1 cellular context compared by ENCODE assay signal in the genomic region with DNA sequence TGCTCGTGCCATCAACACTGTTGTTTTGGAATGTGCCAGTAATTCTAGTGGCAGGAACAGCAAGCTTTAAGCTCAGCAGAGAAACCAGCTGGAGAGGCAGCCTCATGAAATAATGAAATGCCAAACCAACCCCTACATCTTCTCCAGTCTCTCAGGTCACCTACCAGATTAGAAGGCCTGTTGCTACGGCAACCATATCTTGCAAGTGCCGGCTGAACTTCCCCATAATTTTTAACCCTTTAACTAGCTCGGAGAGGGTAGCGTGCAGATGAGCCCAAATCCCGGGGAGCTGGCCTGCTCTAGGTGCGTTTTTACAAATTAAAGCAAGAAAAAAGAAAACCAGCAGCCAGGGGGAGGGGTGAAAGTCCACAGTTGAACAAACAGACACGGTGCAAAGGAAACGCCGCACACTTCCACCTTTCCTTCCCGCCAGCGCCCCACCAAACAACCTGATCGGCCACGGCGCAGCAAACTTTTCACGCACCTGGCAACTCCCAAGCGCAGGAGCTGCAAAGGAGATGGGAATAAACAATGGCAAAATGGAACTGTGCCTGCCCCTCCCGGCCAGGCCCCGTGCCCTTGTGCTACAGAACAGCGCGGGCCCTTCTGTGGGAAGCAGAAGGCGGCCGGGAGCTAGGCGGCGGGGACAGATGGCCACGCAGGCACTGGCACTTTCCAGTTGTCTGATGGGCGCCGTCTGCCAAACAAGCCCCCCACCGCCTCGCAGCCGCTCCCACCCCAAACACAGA.
TF ChIP-seq lines count a peak whose summit lies in the region.

No MANE protein-coding gene starts in this region.

TF ChIP-seq in HepG2, 621 proteins besides CTCF, POLR2A, EP300 and RAD21 (continued from another document and continues in another):
- TF ChIP-seq, protein P1, sequence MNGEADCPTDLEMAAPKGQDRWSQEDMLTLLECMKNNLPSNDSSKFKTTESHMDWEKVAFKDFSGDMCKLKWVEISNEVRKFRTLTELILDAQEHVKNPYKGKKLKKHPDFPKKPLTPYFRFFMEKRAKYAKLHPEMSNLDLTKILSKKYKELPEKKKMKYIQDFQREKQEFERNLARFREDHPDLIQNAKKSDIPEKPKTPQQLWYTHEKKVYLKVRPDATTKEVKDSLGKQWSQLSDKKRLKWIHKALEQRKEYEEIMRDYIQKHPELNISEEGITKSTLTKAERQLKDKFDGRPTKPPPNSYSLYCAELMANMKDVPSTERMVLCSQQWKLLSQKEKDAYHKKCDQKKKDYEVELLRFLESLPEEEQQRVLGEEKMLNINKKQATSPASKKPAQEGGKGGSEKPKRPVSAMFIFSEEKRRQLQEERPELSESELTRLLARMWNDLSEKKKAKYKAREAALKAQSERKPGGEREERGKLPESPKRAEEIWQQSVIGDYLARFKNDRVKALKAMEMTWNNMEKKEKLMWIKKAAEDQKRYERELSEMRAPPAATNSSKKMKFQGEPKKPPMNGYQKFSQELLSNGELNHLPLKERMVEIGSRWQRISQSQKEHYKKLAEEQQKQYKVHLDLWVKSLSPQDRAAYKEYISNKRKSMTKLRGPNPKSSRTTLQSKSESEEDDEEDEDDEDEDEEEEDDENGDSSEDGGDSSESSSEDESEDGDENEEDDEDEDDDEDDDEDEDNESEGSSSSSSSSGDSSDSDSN (CRISPR knock-in tag; IDR thresholded peaks at IDR 0.05): peak; percentile 35; the same call in 1 of the 2 replicates
- TF ChIP-seq, protein P2, sequence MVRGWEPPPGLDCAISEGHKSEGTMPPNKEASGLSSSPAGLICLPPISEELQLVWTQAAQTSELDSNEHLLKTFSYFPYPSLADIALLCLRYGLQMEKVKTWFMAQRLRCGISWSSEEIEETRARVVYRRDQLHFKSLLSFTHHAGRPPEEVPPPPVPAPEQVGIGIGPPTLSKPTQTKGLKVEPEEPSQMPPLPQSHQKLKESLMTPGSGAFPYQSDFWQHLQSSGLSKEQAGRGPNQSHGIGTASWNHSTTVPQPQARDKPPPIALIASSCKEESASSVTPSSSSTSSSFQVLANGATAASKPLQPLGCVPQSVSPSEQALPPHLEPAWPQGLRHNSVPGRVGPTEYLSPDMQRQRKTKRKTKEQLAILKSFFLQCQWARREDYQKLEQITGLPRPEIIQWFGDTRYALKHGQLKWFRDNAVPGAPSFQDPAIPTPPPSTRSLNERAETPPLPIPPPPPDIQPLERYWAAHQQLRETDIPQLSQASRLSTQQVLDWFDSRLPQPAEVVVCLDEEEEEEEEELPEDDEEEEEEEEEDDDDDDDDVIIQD (CRISPR knock-in tag; IDR thresholded peaks at IDR 0.05; ENCODE audit: low read depth): no peak
- TF ChIP-seq, protein P3, sequence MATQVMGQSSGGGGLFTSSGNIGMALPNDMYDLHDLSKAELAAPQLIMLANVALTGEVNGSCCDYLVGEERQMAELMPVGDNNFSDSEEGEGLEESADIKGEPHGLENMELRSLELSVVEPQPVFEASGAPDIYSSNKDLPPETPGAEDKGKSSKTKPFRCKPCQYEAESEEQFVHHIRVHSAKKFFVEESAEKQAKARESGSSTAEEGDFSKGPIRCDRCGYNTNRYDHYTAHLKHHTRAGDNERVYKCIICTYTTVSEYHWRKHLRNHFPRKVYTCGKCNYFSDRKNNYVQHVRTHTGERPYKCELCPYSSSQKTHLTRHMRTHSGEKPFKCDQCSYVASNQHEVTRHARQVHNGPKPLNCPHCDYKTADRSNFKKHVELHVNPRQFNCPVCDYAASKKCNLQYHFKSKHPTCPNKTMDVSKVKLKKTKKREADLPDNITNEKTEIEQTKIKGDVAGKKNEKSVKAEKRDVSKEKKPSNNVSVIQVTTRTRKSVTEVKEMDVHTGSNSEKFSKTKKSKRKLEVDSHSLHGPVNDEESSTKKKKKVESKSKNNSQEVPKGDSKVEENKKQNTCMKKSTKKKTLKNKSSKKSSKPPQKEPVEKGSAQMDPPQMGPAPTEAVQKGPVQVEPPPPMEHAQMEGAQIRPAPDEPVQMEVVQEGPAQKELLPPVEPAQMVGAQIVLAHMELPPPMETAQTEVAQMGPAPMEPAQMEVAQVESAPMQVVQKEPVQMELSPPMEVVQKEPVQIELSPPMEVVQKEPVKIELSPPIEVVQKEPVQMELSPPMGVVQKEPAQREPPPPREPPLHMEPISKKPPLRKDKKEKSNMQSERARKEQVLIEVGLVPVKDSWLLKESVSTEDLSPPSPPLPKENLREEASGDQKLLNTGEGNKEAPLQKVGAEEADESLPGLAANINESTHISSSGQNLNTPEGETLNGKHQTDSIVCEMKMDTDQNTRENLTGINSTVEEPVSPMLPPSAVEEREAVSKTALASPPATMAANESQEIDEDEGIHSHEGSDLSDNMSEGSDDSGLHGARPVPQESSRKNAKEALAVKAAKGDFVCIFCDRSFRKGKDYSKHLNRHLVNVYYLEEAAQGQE (IDR thresholded peaks at IDR 0.05; ENCODE audit: borderline replicate concordance in 1 of 2, low read depth in 1 of 2, low read length in 2 of 2): peak in 1 of 2 experiments; percentile 13; a peak in 1 of 4 replicates
- peak; percentile 40; the same call in 1 of the 2 replicates for TF ChIP-seq POLR2AphosphoS5 (IDR thresholded peaks at IDR 0.05; ENCODE audit: low read depth, low read length)
- TF ChIP-seq ZNF34 (CRISPR knock-in tag; IDR thresholded peaks at IDR 0.05; ENCODE audit: borderline replicate concordance): no peak
- TF ChIP-seq MED1 (CRISPR knock-in tag; IDR thresholded peaks at IDR 0.05): no peak
- 0 out of 2 replicates have a peak, but pooled peaks have one; percentile 18 for TF ChIP-seq ARNTL (CRISPR knock-in tag; IDR thresholded peaks at IDR 0.05)
- TF ChIP-seq, protein P4, sequence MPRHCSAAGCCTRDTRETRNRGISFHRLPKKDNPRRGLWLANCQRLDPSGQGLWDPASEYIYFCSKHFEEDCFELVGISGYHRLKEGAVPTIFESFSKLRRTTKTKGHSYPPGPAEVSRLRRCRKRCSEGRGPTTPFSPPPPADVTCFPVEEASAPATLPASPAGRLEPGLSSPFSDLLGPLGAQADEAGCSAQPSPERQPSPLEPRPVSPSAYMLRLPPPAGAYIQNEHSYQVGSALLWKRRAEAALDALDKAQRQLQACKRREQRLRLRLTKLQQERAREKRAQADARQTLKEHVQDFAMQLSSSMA (CRISPR knock-in tag; IDR thresholded peaks at IDR 0.05): 0 out of 2 replicates have a peak, but pooled peaks have one; percentile 34
- TF ChIP-seq RFX3 (CRISPR knock-in tag; IDR thresholded peaks at IDR 0.05): peak; percentile 59; the same call in 1 of the 2 replicates
- TF ChIP-seq, protein P5, sequence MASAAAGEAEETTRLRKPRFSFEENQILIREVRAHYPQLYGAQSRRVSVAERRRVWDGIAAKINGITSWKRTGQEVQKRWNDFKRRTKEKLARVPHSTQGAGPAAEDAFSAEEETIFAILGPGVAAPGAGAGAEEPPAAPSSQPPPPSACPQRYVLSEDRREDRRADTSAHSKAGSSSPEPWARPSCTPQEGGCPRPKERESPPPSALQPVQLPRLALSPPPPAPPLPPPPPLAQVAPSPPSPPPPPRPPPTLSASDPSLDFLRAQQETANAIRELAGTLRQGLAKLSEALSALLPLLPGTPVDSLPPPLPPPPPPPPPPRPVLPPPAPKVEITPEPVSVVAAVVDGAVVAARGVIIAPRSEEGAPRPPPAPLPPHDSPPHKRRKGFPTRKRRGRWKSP (CRISPR knock-in tag; IDR thresholded peaks at IDR 0.05): peak; percentile 92
- TF ChIP-seq ZNF253 (CRISPR knock-in tag; IDR thresholded peaks at IDR 0.05; ENCODE audit: borderline replicate concordance): no peak
- TF ChIP-seq EED (CRISPR knock-in tag; IDR thresholded peaks at IDR 0.05): no peak
- no peak for TF ChIP-seq TMF1 (CRISPR knock-in tag; IDR thresholded peaks at IDR 0.05; ENCODE audit: low read depth)
- peak; percentile 55 for TF ChIP-seq ASH2L (IDR thresholded peaks at IDR 0.05; ENCODE audit: insufficient read length, low read depth, low read length)
- TF ChIP-seq, protein P6, sequence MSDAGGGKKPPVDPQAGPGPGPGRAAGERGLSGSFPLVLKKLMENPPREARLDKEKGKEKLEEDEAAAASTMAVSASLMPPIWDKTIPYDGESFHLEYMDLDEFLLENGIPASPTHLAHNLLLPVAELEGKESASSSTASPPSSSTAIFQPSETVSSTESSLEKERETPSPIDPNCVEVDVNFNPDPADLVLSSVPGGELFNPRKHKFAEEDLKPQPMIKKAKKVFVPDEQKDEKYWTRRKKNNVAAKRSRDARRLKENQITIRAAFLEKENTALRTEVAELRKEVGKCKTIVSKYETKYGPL (CRISPR knock-in tag; IDR thresholded peaks at IDR 0.05): no peak
- TF ChIP-seq STAT5B (CRISPR knock-in tag; IDR thresholded peaks at IDR 0.05): no peak
- TF ChIP-seq ZFP90 (CRISPR knock-in tag; IDR thresholded peaks at IDR 0.05; ENCODE audit: borderline replicate concordance): no peak
- TF ChIP-seq, protein P7, sequence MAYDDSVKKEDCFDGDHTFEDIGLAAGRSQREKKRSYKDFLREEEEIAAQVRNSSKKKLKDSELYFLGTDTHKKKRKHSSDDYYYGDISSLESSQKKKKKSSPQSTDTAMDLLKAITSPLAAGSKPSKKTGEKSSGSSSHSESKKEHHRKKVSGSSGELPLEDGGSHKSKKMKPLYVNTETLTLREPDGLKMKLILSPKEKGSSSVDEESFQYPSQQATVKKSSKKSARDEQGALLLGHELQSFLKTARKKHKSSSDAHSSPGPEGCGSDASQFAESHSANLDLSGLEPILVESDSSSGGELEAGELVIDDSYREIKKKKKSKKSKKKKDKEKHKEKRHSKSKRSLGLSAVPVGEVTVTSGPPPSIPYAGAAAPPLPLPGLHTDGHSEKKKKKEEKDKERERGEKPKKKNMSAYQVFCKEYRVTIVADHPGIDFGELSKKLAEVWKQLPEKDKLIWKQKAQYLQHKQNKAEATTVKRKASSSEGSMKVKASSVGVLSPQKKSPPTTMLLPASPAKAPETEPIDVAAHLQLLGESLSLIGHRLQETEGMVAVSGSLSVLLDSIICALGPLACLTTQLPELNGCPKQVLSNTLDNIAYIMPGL (CRISPR knock-in tag; IDR thresholded peaks at IDR 0.05; ENCODE audit: borderline replicate concordance in 1 of 2, low read depth in 1 of 2): no peak
- TF ChIP-seq, protein P8, sequence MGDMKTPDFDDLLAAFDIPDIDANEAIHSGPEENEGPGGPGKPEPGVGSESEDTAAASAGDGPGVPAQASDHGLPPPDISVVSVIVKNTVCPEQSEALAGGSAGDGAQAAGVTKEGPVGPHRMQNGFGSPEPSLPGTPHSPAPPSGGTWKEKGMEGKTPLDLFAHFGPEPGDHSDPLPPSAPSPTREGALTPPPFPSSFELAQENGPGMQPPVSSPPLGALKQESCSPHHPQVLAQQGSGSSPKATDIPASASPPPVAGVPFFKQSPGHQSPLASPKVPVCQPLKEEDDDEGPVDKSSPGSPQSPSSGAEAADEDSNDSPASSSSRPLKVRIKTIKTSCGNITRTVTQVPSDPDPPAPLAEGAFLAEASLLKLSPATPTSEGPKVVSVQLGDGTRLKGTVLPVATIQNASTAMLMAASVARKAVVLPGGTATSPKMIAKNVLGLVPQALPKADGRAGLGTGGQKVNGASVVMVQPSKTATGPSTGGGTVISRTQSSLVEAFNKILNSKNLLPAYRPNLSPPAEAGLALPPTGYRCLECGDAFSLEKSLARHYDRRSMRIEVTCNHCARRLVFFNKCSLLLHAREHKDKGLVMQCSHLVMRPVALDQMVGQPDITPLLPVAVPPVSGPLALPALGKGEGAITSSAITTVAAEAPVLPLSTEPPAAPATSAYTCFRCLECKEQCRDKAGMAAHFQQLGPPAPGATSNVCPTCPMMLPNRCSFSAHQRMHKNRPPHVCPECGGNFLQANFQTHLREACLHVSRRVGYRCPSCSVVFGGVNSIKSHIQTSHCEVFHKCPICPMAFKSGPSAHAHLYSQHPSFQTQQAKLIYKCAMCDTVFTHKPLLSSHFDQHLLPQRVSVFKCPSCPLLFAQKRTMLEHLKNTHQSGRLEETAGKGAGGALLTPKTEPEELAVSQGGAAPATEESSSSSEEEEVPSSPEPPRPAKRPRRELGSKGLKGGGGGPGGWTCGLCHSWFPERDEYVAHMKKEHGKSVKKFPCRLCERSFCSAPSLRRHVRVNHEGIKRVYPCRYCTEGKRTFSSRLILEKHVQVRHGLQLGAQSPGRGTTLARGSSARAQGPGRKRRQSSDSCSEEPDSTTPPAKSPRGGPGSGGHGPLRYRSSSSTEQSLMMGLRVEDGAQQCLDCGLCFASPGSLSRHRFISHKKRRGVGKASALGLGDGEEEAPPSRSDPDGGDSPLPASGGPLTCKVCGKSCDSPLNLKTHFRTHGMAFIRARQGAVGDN (CRISPR knock-in tag; IDR thresholded peaks at IDR 0.05): peak; percentile 87
- TF ChIP-seq TOPORS (CRISPR knock-in tag; IDR thresholded peaks at IDR 0.05): no peak
- no peak for TF ChIP-seq ZNF232 (CRISPR knock-in tag; IDR thresholded peaks at IDR 0.05; ENCODE audit: borderline replicate concordance)
- no peak for TF ChIP-seq HNRNPUL1 (IDR thresholded peaks at IDR 0.05; ENCODE audit: low read depth, low read length)
- TF ChIP-seq, protein P9, sequence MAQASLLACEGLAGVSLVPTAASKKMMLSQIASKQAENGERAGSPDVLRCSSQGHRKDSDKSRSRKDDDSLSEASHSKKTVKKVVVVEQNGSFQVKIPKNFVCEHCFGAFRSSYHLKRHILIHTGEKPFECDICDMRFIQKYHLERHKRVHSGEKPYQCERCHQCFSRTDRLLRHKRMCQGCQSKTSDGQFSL (CRISPR knock-in tag; IDR thresholded peaks at IDR 0.05): no peak
- TF ChIP-seq, protein P10, sequence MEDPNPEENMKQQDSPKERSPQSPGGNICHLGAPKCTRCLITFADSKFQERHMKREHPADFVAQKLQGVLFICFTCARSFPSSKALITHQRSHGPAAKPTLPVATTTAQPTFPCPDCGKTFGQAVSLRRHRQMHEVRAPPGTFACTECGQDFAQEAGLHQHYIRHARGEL (CRISPR knock-in tag; IDR thresholded peaks at IDR 0.05): no peak
- 0 out of 2 replicates have a peak, but pooled peaks have one; percentile 12 for TF ChIP-seq PPARG (CRISPR knock-in tag; conservative IDR thresholded peaks at IDR 0.05)
- TF ChIP-seq HOXA3 (CRISPR knock-in tag; IDR thresholded peaks at IDR 0.05): peak; percentile 58; the same call in 1 of the 2 replicates
- TF ChIP-seq ZFYVE20 (CRISPR knock-in tag; IDR thresholded peaks at IDR 0.05; ENCODE audit: borderline replicate concordance, low read depth): no peak
- TF ChIP-seq, protein P11, sequence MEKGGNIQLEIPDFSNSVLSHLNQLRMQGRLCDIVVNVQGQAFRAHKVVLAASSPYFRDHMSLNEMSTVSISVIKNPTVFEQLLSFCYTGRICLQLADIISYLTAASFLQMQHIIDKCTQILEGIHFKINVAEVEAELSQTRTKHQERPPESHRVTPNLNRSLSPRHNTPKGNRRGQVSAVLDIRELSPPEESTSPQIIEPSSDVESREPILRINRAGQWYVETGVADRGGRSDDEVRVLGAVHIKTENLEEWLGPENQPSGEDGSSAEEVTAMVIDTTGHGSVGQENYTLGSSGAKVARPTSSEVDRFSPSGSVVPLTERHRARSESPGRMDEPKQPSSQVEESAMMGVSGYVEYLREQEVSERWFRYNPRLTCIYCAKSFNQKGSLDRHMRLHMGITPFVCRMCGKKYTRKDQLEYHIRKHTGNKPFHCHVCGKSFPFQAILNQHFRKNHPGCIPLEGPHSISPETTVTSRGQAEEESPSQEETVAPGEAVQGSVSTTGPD (CRISPR knock-in tag; IDR thresholded peaks at IDR 0.05): no peak
- TF ChIP-seq, protein P12, sequence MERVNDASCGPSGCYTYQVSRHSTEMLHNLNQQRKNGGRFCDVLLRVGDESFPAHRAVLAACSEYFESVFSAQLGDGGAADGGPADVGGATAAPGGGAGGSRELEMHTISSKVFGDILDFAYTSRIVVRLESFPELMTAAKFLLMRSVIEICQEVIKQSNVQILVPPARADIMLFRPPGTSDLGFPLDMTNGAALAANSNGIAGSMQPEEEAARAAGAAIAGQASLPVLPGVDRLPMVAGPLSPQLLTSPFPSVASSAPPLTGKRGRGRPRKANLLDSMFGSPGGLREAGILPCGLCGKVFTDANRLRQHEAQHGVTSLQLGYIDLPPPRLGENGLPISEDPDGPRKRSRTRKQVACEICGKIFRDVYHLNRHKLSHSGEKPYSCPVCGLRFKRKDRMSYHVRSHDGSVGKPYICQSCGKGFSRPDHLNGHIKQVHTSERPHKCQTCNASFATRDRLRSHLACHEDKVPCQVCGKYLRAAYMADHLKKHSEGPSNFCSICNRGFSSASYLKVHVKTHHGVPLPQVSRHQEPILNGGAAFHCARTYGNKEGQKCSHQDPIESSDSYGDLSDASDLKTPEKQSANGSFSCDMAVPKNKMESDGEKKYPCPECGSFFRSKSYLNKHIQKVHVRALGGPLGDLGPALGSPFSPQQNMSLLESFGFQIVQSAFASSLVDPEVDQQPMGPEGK (CRISPR knock-in tag; IDR thresholded peaks at IDR 0.05): 0 out of 2 replicates have a peak, but pooled peaks have one; percentile 14
